ENCODE assay signal across 26 cellular contexts in the genomic region with DNA sequence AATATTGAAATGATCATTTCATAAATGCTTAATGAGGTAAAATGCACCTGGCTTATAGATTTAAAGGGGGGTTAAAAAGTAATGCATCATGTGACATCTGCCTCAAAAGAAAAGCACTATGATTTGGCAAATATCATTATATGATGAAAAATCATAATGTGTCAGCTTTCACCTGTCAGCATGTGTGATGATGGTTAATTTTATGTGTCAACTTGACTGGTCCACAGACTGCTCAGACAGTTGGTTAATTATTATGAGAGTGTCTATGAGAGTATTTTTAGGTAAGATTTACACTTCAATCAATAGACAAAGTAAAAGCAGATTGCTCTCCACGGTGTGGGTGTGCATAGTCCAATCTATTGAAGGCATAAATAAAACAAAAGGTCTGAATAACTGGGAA.
"Had no signal": no experiment of that assay in that cellular context is flagged by ENCODE, and none has a peak within 500 bp of the region (broad histone marks: within the 10 kb centered on the region; RNA-seq: fewer than 3 reads in every experiment).

No MANE protein-coding gene starts in this region.

- H3K27ac Mint-ChIP-seq: dendritic cell treated with granulocyte-macrophage colony-stimulating factor and Interleukin-4, amounts not matched to agents 40 ng/mL and 50 ng/mL, for 4 days; effector memory CD8-positive, alpha-beta T cell; endodermal cell had no signal

- ATAC-seq: effector memory CD8-positive, alpha-beta T cell; esophagus mucosa; foreskin keratinocyte; gastrocnemius medialis; gastroesophageal sphincter; heart left ventricle; heart right ventricle had no signal

- H3K4me3 Mint-ChIP-seq: dendritic cell treated with granulocyte-macrophage colony-stimulating factor and Interleukin-4, amounts not matched to agents 40 ng/mL and 50 ng/mL, for 4 days; effector memory CD8-positive, alpha-beta T cell; endodermal cell had no signal

- H3K4me3 ChIP-seq: colonic mucosa, coronary artery, dorsolateral prefrontal cortex, esophagus muscularis mucosa, esophagus squamous epithelium, gastrocnemius medialis, gastroesophageal sphincter, heart left ventricle, heart right ventricle, hepatocyte had no signal

- H3K9me3 ChIP-seq: colonic mucosa, esophagus muscularis mucosa, esophagus squamous epithelium, gastrocnemius medialis, gastroesophageal sphincter had no signal

- H3K79me2 ChIP-seq: hepatocyte had no signal

- H3K27me3 Mint-ChIP-seq: dendritic cell treated with granulocyte-macrophage colony-stimulating factor and Interleukin-4, amounts not matched to agents 40 ng/mL and 50 ng/mL, for 4 days; effector memory CD8-positive, alpha-beta T cell had no signal

- H2AFZ ChIP-seq: hepatocyte had no signal

- H3K27me3 ChIP-seq: colonic mucosa, dorsolateral prefrontal cortex, esophagus muscularis mucosa, esophagus squamous epithelium, foreskin keratinocyte, gastrocnemius medialis, gastroesophageal sphincter, heart left ventricle, heart right ventricle, hepatocyte had no signal

- H3K4me2 ChIP-seq: hepatocyte had no signal

- H3K4me1 Mint-ChIP-seq: endodermal cell had no signal

- H3K4me1 ChIP-seq: colonic mucosa, esophagus muscularis mucosa, esophagus squamous epithelium, gastrocnemius medialis, gastroesophageal sphincter, heart left ventricle, heart right ventricle had no signal

- H3K27ac ChIP-seq: colonic mucosa, coronary artery, dorsolateral prefrontal cortex, epithelial cell of prostate, esophagus muscularis mucosa, esophagus squamous epithelium, foreskin keratinocyte, gastrocnemius medialis, gastroesophageal sphincter, heart left ventricle, heart right ventricle, hepatocyte had no signal

- H3K36me3 ChIP-seq: colonic mucosa, esophagus muscularis mucosa, esophagus squamous epithelium, gastrocnemius medialis, gastroesophageal sphincter, heart left ventricle, heart right ventricle had no signal

- DNase-seq: colonic mucosa; cortex of kidney; dermis blood vessel endothelial cell; dorsolateral prefrontal cortex; effector CD4-positive, alpha-beta T cell; effector CD8-positive, alpha-beta T cell; effector memory CD4-positive, alpha-beta T cell; effector memory CD8-positive, alpha-beta T cell; endodermal cell; erythroblast; esophagus squamous epithelium; foreskin fibroblast; foreskin keratinocyte; foreskin melanocyte; gastrocnemius medialis; glutamatergic neuron; head of caudate nucleus; heart left ventricle; heart right ventricle had no signal
